ENCODE assay signal across 8 cellular contexts in the genomic region with DNA sequence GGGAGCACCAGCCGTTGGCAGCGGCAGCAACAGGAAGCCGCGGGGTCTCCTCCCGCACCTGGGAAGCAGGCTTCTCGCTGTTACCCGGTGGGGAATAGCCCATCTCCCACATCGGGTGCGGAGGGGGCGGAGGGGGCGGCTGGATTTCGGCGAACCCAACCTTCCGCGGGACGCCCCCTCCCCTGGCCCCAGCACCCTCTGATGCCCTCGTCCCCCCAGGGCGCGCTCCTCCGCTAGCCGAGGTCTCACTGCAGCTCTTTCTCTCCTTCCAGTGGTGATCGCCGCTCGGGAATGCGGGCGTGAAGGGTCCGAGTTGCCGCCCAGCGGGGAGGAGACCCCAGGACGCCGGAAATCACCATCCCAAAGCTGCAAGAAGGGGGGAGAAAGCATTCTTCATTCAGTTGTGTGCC. TPM values are rescaled to one million over a fixed set of nuclear protein-coding genes. Genes with fewer than 3 reads are reported as not detected.
DNase-seq lines count a peak whose midpoint lies in the region; ATAC-seq and TF ChIP-seq lines count a peak whose summit lies in the region.

No MANE protein-coding gene starts in this region.

- peak overlapping the region; percentile 92 for H3K4me3 Mint-ChIP-seq in Calu3 (ENCODE audit: low read depth, unreplicated experiment)
- H3K4me3 Mint-ChIP-seq in activated naive CD8-positive, alpha-beta T cell = peak overlapping the region; percentile 96

- BruUV-seq in Calu3 (replicated peaks; lab: Mats Ljungman, UMichigan) = TSS peak; percentile 5

- ATAC-seq in HG02852 (IDR thresholded peaks at IDR 0.05; ENCODE audit: unreplicated experiment) (peak; percentile 1), GM19455 (IDR thresholded peaks at IDR 0.05; ENCODE audit: unreplicated experiment) (no peak), GM18517 (IDR thresholded peaks at IDR 0.05; ENCODE audit: unreplicated experiment) (no peak)

- no peak for TF ChIP-seq CTCF in Calu3 (IDR thresholded peaks at IDR 0.05; ENCODE audit: unreplicated experiment)

- H3K36me3 Mint-ChIP-seq in Calu3 (ENCODE audit: insufficient read depth, unreplicated experiment) = peaks cover 37% of the 10 kb centered on the region
- H3K36me3 Mint-ChIP-seq in activated naive CD8-positive, alpha-beta T cell = peaks cover 5% of the 10 kb centered on the region

- CTCF ChIA-PET in Calu3 (lab: Charles Lee) = interaction anchor here (0.6 to 5.3 kb wide), 4 partner anchors 58 to 206 kb away, joined by 3 to 81 read pairs (median 4); partner anchors contain the start of gene CGRRF1

- intact Hi-C loops in Calu3 (cut with micrococcal nuclease; ENCODE audit: unreplicated experiment) = no loop called here

- H3K9me3 Mint-ChIP-seq in Calu3 (ENCODE audit: low read depth, unreplicated experiment) = peaks cover 3% of the 10 kb centered on the region
- H3K9me3 Mint-ChIP-seq in activated naive CD8-positive, alpha-beta T cell (ENCODE audit: low read depth) = peaks cover 4% of the 10 kb centered on the region

- H3K27me3 ChIP-seq in iPS-18a (ENCODE audit: control insufficient read depth, insufficient read depth, low read length) (peaks cover 57% of the 10 kb centered on the region), skeletal muscle tissue (ENCODE audit: control insufficient read depth in 3 of 3, insufficient read depth in 3 of 3, low read length in 3 of 3) (no peaks in the 10 kb centered on the region)

- peak overlapping the region; percentile 47 for H3K27ac Mint-ChIP-seq in Calu3 (ENCODE audit: unreplicated experiment)
- peak overlapping the region; percentile 86 for H3K27ac Mint-ChIP-seq in activated naive CD8-positive, alpha-beta T cell

- peaks cover 13% of the 10 kb centered on the region for H3K4me1 ChIP-seq in iPS-18a (ENCODE audit: control insufficient read depth, low read depth, low read length)
- H3K4me1 ChIP-seq in skeletal muscle tissue (ENCODE audit: control insufficient read depth in 3 of 3, insufficient read depth in 3 of 3, low read length in 3 of 3) = peaks cover 29 to 40% (median 36%) of the 10 kb centered on the region in 3 donors

- H3K27me3 Mint-ChIP-seq in Calu3 (ENCODE audit: unreplicated experiment) = no peaks in the 10 kb centered on the region
- peaks cover 14% of the 10 kb centered on the region for H3K27me3 Mint-ChIP-seq in activated naive CD8-positive, alpha-beta T cell

- H3K36me3 ChIP-seq in iPS-18a (ENCODE audit: control insufficient read depth, low read depth, low read length) (no peaks in the 10 kb centered on the region), skeletal muscle tissue (ENCODE audit: control insufficient read depth in 3 of 3, insufficient read depth in 3 of 3, low read length in 3 of 3) (peaks cover 0 to 3% (median under 1%) of the 10 kb centered on the region in 3 donors)

- H3K9me3 ChIP-seq in iPS-18a (ENCODE audit: control insufficient read depth, low read depth, low read length) (no peaks in the 10 kb centered on the region), skeletal muscle tissue (ENCODE audit: control insufficient read depth in 3 of 3, low read length in 3 of 3) (peaks cover 0 to under 1% (median 0%) of the 10 kb centered on the region in 3 donors)

- H3K4me1 Mint-ChIP-seq in Calu3 (ENCODE audit: low read depth, unreplicated experiment) = peaks cover 7% of the 10 kb centered on the region
- peaks cover 20% of the 10 kb centered on the region for H3K4me1 Mint-ChIP-seq in activated naive CD8-positive, alpha-beta T cell (ENCODE audit: low read depth)

- no peak overlapping the region for H3K27ac ChIP-seq in iPS-18a (ENCODE audit: low read length)
- H3K27ac ChIP-seq in skeletal muscle tissue (ENCODE audit: low read depth, low read length) = peak overlapping the region; percentile 100

- DNase-seq in Calu3 (peak; percentile 39), SHP77 (lab: John Stamatoyannopoulos, UW) (no peak)

- H3K9ac ChIP-seq in iPS-18a (ENCODE audit: low read length) (peak overlapping the region; percentile 42), skeletal muscle tissue (ENCODE audit: low read depth in 1 of 3, low read length in 3 of 3) (peak overlapping the region; percentile 89 to 98 (median 93))

- H3K4me3 ChIP-seq in iPS-18a (ENCODE audit: low read length) (peak overlapping the region; percentile 72), skeletal muscle tissue (ENCODE audit: low read length in 3 of 3) (peak overlapping the region; percentile 77 to 87 (median 81))

RNA-seq across cellular contexts. Expression of gene SAMD4A, which starts 0.3 kb away (rescaled TPM):
- total RNA-seq in Calu3 (2022) = 10.9 and 14.4 TPM in 2 replicates
- total RNA-seq in skeletal muscle tissue = 52.2 TPM

RNA-seq across cellular contexts. Expression of gene CGRRF1, which starts 57.5 kb away (rescaled TPM):
- total RNA-seq in Calu3 (2022) = 8.6 and 12.4 TPM in 2 replicates
- 20.4 TPM for total RNA-seq in skeletal muscle tissue
